1 cellular context compared by ENCODE assay signal in the genomic region with DNA sequence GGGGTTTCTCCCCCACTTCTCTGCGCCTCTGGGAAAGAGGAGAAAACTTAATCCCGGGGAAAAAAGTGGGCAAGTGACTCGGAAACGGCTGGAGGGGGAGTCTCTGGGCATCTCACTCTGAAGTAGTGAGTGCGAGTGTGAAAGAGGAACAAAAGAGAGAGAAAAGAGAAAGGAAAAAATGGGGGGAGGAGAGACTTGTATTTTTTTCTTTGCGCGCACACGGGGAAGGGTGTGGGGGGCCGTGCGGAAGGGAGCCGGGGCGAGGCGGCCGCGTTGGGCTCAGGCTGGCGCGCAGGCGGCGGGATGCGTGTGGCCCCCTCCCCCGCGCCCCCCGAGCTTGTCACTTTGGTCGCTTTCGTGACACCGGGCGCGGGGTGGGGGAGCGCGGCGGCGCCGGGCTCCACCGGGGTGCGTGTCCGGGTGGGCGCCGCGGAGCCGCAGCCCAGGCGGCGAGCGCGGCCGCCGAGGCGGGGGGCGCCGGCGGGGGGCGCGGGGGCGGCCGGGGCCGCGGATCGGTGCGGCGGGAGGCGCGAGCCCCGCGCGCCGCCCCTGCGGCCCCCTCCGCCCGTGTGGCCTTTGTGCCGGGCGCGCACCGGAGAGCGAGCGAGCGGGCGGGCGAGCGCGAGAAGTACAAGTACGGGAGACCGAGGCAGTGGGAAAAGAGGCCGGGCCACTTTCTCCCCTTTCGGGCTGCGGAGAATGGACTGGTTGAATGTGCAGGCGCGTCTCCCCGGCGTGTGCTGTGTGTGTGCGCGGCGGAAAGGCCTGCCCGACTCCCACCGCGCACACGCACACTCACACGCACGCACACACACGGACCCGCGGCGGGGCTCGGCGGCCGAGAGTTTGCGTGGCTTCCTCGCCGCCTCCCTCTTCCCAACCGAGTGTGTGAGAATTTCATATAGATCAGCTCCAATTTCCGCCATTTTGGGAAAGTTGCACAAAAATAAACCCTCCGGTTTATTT.
TF ChIP-seq lines count a peak whose summit lies in the region.

No MANE protein-coding gene starts in this region.

TF ChIP-seq in HEK293, 187 proteins besides CTCF, POLR2A, EP300 and RAD21 (continued from another document and continues in another):
- TF ChIP-seq, protein P1, sequence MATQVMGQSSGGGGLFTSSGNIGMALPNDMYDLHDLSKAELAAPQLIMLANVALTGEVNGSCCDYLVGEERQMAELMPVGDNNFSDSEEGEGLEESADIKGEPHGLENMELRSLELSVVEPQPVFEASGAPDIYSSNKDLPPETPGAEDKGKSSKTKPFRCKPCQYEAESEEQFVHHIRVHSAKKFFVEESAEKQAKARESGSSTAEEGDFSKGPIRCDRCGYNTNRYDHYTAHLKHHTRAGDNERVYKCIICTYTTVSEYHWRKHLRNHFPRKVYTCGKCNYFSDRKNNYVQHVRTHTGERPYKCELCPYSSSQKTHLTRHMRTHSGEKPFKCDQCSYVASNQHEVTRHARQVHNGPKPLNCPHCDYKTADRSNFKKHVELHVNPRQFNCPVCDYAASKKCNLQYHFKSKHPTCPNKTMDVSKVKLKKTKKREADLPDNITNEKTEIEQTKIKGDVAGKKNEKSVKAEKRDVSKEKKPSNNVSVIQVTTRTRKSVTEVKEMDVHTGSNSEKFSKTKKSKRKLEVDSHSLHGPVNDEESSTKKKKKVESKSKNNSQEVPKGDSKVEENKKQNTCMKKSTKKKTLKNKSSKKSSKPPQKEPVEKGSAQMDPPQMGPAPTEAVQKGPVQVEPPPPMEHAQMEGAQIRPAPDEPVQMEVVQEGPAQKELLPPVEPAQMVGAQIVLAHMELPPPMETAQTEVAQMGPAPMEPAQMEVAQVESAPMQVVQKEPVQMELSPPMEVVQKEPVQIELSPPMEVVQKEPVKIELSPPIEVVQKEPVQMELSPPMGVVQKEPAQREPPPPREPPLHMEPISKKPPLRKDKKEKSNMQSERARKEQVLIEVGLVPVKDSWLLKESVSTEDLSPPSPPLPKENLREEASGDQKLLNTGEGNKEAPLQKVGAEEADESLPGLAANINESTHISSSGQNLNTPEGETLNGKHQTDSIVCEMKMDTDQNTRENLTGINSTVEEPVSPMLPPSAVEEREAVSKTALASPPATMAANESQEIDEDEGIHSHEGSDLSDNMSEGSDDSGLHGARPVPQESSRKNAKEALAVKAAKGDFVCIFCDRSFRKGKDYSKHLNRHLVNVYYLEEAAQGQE (tag by site-specific recombination; IDR thresholded peaks at IDR 0.05), result no peak
- TF ChIP-seq ZSCAN16 (tag by site-specific recombination; IDR thresholded peaks at IDR 0.05) (no peak), ZNF677 (tag by site-specific recombination; IDR thresholded peaks at IDR 0.05) (no peak), SALL2 (tag by site-specific recombination; IDR thresholded peaks at IDR 0.05; ENCODE audit: borderline replicate concordance) (no peak), MYNN (tag by site-specific recombination; IDR thresholded peaks at IDR 0.05; ENCODE audit: borderline replicate concordance) (0 out of 2 replicates have a peak, but pooled peaks have one; percentile 26), ZNF560 (tag by site-specific recombination; IDR thresholded peaks at IDR 0.05; ENCODE audit: borderline replicate concordance) (no peak), FEZF1 (tag by site-specific recombination; IDR thresholded peaks at IDR 0.05) (no peak), ZNF426 (tag by site-specific recombination; IDR thresholded peaks at IDR 0.05) (no peak), ZNF423 (tag by site-specific recombination; IDR thresholded peaks at IDR 0.05) (no peak), ZNF658 (tag by site-specific recombination; IDR thresholded peaks at IDR 0.05) (no peak), ZNF132 (tag by site-specific recombination; IDR thresholded peaks at IDR 0.05; ENCODE audit: borderline replicate concordance) (no peak), OSR2 (tag by site-specific recombination; IDR thresholded peaks at IDR 0.05) (no peak), ZNF621 (tag by site-specific recombination; IDR thresholded peaks at IDR 0.05) (no peak), ZFP37 (tag by site-specific recombination; IDR thresholded peaks at IDR 0.05) (no peak), ZNF274 (IDR thresholded peaks at IDR 0.05; ENCODE audit: low read length) (no peak), ZNF274 (tag by site-specific recombination; IDR thresholded peaks at IDR 0.05; ENCODE audit: borderline replicate concordance) (no peak), OVOL3 (tag by site-specific recombination; IDR thresholded peaks at IDR 0.05) (no peak), ZNF114 (tag by site-specific recombination; IDR thresholded peaks at IDR 0.05) (no peak), ZNF76 (tag by site-specific recombination; IDR thresholded peaks at IDR 0.05; ENCODE audit: borderline replicate concordance, low read depth) (0 out of 2 replicates have a peak, but pooled peaks have one; percentile 40), KLF9 (tag by site-specific recombination; IDR thresholded peaks at IDR 0.05; ENCODE audit: low read depth) (no peak), ZXDB (tag by site-specific recombination; IDR thresholded peaks at IDR 0.05) (no peak), ZNF521 (tag by site-specific recombination; IDR thresholded peaks at IDR 0.05) (no peak), REPIN1 (tag by site-specific recombination; IDR thresholded peaks at IDR 0.05; ENCODE audit: low read depth) (no peak)
- TF ChIP-seq, protein P2, sequence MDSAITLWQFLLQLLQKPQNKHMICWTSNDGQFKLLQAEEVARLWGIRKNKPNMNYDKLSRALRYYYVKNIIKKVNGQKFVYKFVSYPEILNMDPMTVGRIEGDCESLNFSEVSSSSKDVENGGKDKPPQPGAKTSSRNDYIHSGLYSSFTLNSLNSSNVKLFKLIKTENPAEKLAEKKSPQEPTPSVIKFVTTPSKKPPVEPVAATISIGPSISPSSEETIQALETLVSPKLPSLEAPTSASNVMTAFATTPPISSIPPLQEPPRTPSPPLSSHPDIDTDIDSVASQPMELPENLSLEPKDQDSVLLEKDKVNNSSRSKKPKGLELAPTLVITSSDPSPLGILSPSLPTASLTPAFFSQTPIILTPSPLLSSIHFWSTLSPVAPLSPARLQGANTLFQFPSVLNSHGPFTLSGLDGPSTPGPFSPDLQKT (IDR thresholded peaks at IDR 0.05; ENCODE audit: borderline replicate concordance, low read depth, low read length), result no peak
- TF ChIP-seq, protein P3, sequence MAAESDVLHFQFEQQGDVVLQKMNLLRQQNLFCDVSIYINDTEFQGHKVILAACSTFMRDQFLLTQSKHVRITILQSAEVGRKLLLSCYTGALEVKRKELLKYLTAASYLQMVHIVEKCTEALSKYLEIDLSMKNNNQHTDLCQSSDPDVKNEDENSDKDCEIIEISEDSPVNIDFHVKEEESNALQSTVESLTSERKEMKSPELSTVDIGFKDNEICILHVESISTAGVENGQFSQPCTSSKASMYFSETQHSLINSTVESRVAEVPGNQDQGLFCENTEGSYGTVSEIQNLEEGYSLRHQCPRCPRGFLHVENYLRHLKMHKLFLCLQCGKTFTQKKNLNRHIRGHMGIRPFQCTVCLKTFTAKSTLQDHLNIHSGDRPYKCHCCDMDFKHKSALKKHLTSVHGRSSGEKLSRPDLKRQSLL (tag by site-specific recombination; IDR thresholded peaks at IDR 0.05), result no peak
- TF ChIP-seq, protein P4, sequence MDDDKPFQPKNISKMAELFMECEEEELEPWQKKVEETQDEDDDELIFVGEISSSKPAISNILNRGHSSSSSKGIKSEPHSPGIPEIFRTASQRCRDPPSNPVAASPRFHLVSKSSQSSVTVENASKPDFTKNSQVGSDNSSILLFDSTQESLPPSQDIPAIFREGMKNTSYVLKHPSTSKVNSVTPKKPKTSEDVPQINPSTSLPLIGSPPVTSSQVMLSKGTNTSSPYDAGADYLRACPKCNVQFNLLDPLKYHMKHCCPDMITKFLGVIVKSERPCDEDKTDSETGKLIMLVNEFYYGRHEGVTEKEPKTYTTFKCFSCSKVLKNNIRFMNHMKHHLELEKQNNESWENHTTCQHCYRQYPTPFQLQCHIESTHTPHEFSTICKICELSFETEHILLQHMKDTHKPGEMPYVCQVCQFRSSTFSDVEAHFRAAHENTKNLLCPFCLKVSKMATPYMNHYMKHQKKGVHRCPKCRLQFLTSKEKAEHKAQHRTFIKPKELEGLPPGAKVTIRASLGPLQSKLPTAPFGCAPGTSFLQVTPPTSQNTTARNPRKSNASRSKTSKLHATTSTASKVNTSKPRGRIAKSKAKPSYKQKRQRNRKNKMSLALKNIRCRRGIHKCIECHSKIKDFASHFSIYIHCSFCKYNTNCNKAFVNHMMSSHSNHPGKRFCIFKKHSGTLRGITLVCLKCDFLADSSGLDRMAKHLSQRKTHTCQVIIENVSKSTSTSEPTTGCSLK (tag by site-specific recombination; IDR thresholded peaks at IDR 0.05), result no peak
- TF ChIP-seq, protein P5, sequence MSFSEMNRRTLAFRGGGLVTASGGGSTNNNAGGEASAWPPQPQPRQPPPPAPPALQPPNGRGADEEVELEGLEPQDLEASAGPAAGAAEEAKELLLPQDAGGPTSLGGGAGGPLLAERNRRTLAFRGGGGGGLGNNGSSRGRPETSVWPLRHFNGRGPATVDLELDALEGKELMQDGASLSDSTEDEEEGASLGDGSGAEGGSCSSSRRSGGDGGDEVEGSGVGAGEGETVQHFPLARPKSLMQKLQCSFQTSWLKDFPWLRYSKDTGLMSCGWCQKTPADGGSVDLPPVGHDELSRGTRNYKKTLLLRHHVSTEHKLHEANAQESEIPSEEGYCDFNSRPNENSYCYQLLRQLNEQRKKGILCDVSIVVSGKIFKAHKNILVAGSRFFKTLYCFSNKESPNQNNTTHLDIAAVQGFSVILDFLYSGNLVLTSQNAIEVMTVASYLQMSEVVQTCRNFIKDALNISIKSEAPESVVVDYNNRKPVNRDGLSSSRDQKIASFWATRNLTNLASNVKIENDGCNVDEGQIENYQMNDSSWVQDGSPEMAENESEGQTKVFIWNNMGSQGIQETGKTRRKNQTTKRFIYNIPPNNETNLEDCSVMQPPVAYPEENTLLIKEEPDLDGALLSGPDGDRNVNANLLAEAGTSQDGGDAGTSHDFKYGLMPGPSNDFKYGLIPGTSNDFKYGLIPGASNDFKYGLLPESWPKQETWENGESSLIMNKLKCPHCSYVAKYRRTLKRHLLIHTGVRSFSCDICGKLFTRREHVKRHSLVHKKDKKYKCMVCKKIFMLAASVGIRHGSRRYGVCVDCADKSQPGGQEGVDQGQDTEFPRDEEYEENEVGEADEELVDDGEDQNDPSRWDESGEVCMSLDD (tag by site-specific recombination; IDR thresholded peaks at IDR 0.05), result peak; percentile 51; the same call in 1 of the 2 replicates
- TF ChIP-seq, protein P6, sequence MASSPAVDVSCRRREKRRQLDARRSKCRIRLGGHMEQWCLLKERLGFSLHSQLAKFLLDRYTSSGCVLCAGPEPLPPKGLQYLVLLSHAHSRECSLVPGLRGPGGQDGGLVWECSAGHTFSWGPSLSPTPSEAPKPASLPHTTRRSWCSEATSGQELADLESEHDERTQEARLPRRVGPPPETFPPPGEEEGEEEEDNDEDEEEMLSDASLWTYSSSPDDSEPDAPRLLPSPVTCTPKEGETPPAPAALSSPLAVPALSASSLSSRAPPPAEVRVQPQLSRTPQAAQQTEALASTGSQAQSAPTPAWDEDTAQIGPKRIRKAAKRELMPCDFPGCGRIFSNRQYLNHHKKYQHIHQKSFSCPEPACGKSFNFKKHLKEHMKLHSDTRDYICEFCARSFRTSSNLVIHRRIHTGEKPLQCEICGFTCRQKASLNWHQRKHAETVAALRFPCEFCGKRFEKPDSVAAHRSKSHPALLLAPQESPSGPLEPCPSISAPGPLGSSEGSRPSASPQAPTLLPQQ (tag by site-specific recombination; IDR thresholded peaks at IDR 0.05), result no peak
- TF ChIP-seq, protein P7, sequence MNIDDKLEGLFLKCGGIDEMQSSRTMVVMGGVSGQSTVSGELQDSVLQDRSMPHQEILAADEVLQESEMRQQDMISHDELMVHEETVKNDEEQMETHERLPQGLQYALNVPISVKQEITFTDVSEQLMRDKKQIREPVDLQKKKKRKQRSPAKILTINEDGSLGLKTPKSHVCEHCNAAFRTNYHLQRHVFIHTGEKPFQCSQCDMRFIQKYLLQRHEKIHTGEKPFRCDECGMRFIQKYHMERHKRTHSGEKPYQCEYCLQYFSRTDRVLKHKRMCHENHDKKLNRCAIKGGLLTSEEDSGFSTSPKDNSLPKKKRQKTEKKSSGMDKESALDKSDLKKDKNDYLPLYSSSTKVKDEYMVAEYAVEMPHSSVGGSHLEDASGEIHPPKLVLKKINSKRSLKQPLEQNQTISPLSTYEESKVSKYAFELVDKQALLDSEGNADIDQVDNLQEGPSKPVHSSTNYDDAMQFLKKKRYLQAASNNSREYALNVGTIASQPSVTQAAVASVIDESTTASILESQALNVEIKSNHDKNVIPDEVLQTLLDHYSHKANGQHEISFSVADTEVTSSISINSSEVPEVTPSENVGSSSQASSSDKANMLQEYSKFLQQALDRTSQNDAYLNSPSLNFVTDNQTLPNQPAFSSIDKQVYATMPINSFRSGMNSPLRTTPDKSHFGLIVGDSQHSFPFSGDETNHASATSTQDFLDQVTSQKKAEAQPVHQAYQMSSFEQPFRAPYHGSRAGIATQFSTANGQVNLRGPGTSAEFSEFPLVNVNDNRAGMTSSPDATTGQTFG (tag by site-specific recombination; IDR thresholded peaks at IDR 0.05; ENCODE audit: borderline replicate concordance), result no peak
- TF ChIP-seq, protein P8, sequence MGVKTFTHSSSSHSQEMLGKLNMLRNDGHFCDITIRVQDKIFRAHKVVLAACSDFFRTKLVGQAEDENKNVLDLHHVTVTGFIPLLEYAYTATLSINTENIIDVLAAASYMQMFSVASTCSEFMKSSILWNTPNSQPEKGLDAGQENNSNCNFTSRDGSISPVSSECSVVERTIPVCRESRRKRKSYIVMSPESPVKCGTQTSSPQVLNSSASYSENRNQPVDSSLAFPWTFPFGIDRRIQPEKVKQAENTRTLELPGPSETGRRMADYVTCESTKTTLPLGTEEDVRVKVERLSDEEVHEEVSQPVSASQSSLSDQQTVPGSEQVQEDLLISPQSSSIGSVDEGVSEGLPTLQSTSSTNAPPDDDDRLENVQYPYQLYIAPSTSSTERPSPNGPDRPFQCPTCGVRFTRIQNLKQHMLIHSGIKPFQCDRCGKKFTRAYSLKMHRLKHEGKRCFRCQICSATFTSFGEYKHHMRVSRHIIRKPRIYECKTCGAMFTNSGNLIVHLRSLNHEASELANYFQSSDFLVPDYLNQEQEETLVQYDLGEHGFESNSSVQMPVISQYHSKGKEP (tag by site-specific recombination; IDR thresholded peaks at IDR 0.05), result no peak
- TF ChIP-seq, protein P9, sequence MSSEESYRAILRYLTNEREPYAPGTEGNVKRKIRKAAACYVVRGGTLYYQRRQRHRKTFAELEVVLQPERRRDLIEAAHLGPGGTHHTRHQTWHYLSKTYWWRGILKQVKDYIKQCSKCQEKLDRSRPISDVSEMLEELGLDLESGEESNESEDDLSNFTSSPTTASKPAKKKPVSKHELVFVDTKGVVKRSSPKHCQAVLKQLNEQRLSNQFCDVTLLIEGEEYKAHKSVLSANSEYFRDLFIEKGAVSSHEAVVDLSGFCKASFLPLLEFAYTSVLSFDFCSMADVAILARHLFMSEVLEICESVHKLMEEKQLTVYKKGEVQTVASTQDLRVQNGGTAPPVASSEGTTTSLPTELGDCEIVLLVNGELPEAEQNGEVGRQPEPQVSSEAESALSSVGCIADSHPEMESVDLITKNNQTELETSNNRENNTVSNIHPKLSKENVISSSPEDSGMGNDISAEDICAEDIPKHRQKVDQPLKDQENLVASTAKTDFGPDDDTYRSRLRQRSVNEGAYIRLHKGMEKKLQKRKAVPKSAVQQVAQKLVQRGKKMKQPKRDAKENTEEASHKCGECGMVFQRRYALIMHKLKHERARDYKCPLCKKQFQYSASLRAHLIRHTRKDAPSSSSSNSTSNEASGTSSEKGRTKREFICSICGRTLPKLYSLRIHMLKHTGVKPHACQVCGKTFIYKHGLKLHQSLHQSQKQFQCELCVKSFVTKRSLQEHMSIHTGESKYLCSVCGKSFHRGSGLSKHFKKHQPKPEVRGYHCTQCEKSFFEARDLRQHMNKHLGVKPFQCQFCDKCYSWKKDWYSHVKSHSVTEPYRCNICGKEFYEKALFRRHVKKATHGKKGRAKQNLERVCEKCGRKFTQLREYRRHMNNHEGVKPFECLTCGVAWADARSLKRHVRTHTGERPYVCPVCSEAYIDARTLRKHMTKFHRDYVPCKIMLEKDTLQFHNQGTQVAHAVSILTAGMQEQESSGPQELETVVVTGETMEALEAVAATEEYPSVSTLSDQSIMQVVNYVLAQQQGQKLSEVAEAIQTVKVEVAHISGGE (tag by site-specific recombination; conservative IDR thresholded peaks at IDR 0.05; ENCODE audit: low read depth), result no peak
